Comparison of ENCODE assay signal across 10 cellular contexts in genomic region chr11:63897459-63898156, GRCh38.
"Had no signal": no experiment of that assay in that cellular context is flagged by ENCODE, and none has a peak within 500 bp of the region (broad histone marks: within the 10 kb centered on the region; RNA-seq: fewer than 3 reads in every experiment).

No MANE protein-coding gene starts in this region.

- ATAC-seq: pancreas had no signal

- H3K27me3 Mint-ChIP-seq: activated CD4-positive, alpha-beta memory T cell treated with anti-CD3 and anti-CD28 coated beads for 36 hours had no signal

- H3K27ac ChIP-seq: pancreas, transverse colon had no signal

- DNase-seq: activated CD4-positive, alpha-beta memory T cell treated with anti-CD3 and anti-CD28 coated beads for 36 hours; activated CD8-positive, alpha-beta memory T cell treated with anti-CD3 and anti-CD28 coated beads, Interleukin-2, amount 50 U/mL, for 48 hours; activated naive CD4-positive, alpha-beta T cell treated with anti-CD3 and anti-CD28 coated beads, Interleukin-2, amount 50 U/mL, for 16 hours; amniotic stem cell; effector CD4-positive, alpha-beta T cell; heart right ventricle; pancreas; retina; SW 1271; transverse colon had no signal

- H3K4me3 Mint-ChIP-seq: activated CD4-positive, alpha-beta memory T cell treated with anti-CD3 and anti-CD28 coated beads for 36 hours had no signal

- H3K9me3 Mint-ChIP-seq: activated CD4-positive, alpha-beta memory T cell treated with anti-CD3 and anti-CD28 coated beads for 36 hours had no signal
